ENCODE assay signal across 23 cellular contexts in genomic region chr20:64158346-64159285, GRCh38. TPM values are rescaled to one million over a fixed set of nuclear protein-coding genes. Genes with fewer than 3 reads are reported as not detected.
DNase-seq lines count a peak whose midpoint lies in the region; ATAC-seq, FAIRE-seq and TF ChIP-seq lines count a peak whose summit lies in the region.
"Had no signal": no experiment of that assay in that cellular context is flagged by ENCODE, and none has a peak within 500 bp of the region (broad histone marks: within the 10 kb centered on the region; RNA-seq: fewer than 3 reads in every experiment).

No MANE protein-coding gene starts in this region.

- no peak overlapping the region for H3K4me3 ChIP-seq in right cardiac atrium (ENCODE audit: low read length)
- no peak overlapping the region for H3K4me3 ChIP-seq in lower leg skin (ENCODE audit: low read depth, poor library complexity, severe bottlenecking)
- H3K4me3 ChIP-seq: BLaER1 treated with 17β-estradiol and CSF1 and Interleukin-3, amounts not matched to agents 10 nM and 100 nM; upper lobe of left lung had no signal

- FAIRE-seq in RCC 7860 (lab: Jason Lieb, UNC) = no peak
- FAIRE-seq: D721Med, G401.6 had no signal

- DNase-seq in right cardiac atrium (peak in 2 of 3 donors; percentile 13 to 51), left cardiac atrium (no peak), RKO (ENCODE audit: low spot score) (peak; percentile 19), kidney tubule cell (ENCODE audit: low spot score) (peak; percentile 6), HUDEP-2 (lab: John Stamatoyannopoulos, UW; ENCODE audit: unreplicated experiment in 76 of 76) (no peak), RCC 7860 (ENCODE audit: low spot score) (no peak), lower leg skin (ENCODE audit: low spot score in 2 of 2) (no peak)
- DNase-seq: activated CD8-positive, alpha-beta T cell treated with anti-CD3 and anti-CD28 coated beads, Interleukin-2, amount 10 ng/mL, durations not matched to agents 7 days and 5 days; activated naive CD4-positive, alpha-beta T cell treated with Interleukin-2 at 50 U/mL for 16 hours; activated T-cell treated with anti-CD3 and anti-CD28 coated beads, Interleukin-2, amount 50 U/mL, for 4 hours; amniotic stem cell; HCEC 1CT; midbrain; NCI-H748 treated with DMSO at 0.1 percent for 48 hours; stimulated activated CD8-positive, alpha-beta memory T cell treated with anti-CD3 and anti-CD28 coated beads, Interleukin-4, amount 100 ng/mL, for 48 hours; T1000; upper lobe of left lung had no signal

- 71% methylated on average over 9 of the region's 9 CpGs for WGBS in right cardiac atrium
- WGBS in lower leg skin, 2 donors = 58 to 62% methylated on average over 7 to 9 of the region's 9 CpGs

- no peak overlapping the region for H3K27ac ChIP-seq in right cardiac atrium (ENCODE audit: low read length)
- H3K27ac ChIP-seq: BLaER1 treated with 17β-estradiol and CSF1 and Interleukin-3, amounts not matched to agents 10 nM and 100 nM; upper lobe of left lung had no signal

- no peak for TF ChIP-seq POLR2A in lower leg skin (IDR thresholded peaks at IDR 0.05)

- no peaks in the 10 kb centered on the region for H3K4me1 ChIP-seq in right cardiac atrium (ENCODE audit: control insufficient read depth, insufficient read depth, low read length)
- H3K4me1 ChIP-seq: upper lobe of left lung had no signal

- TF ChIP-seq CTCF in lower leg skin (IDR thresholded peaks at IDR 0.05) = no peak

- intact Hi-C loops in right cardiac atrium (cut with DNase I) = no loop called here
- intact Hi-C loops in left cardiac atrium (cut with DNase I) = no loop called here
- intact Hi-C loops in lower leg skin (cut with DNase I; ENCODE audit: low total_unique reads) = no loop called here

- H3K9me3 ChIP-seq in right cardiac atrium (ENCODE audit: control insufficient read depth, low read length) = no peaks in the 10 kb centered on the region
- H3K9me3 ChIP-seq: BLaER1 treated with 17β-estradiol and CSF1 and Interleukin-3, amounts not matched to agents 10 nM and 100 nM; upper lobe of left lung had no signal

- ATAC-seq in right cardiac atrium (no peak), left cardiac atrium (no peak), GM21737 (IDR thresholded peaks at IDR 0.05; ENCODE audit: unreplicated experiment) (no peak)
- ATAC-seq: activated CD8-positive, alpha-beta T cell treated with anti-CD3 and anti-CD28 coated beads, Interleukin-2, amount 10 ng/mL, durations not matched to agents 7 days and 5 days; activated T-cell treated with anti-CD3 and anti-CD28 coated beads, Interleukin-2, amount 50 U/mL, for 4 hours; natural killer cell treated with Interleukin-12 subunit alpha and Interleukin-12 subunit beta and Interleukin-15 and Interleukin-18, amount 100 ng/mL, for 72 hours had no signal

- no peaks in the 10 kb centered on the region for H3K27me3 ChIP-seq in right cardiac atrium (ENCODE audit: control insufficient read depth, insufficient read depth)

RNA-seq across cellular contexts. Expression of gene MYT1, which starts 5.6 kb away (rescaled TPM):
- total RNA-seq in right cardiac atrium = 1 to 10 TPM in 3 of 4 donors, under 1 TPM in 1; 0.31 to 1.5 (median 1.3) TPM
- polyA plus RNA-seq in right cardiac atrium = 0.57 TPM
- total RNA-seq in left cardiac atrium = under 1 TPM; 0.21 to 0.34 TPM
- total RNA-seq in lower leg skin = under 1 TPM in 1 of 4 donors, not detected in 3; 0.26 TPM
- total RNA-seq: activated CD8-positive, alpha-beta T cell treated with anti-CD3 and anti-CD28 coated beads, Interleukin-2, amount 10 ng/mL, durations not matched to agents 7 days and 5 days; activated T-cell treated with anti-CD3 and anti-CD28 coated beads, Interleukin-2, amount 50 U/mL, for 4 hours; natural killer cell treated with Interleukin-12 subunit alpha and Interleukin-12 subunit beta and Interleukin-15 and Interleukin-18, amount 100 ng/mL, for 72 hours; posterior vena cava had no signal

RNA-seq across cellular contexts. Expression of gene NPBWR2, which starts 51.3 kb away (rescaled TPM):
- not detected for total RNA-seq in right cardiac atrium
- not detected for polyA plus RNA-seq in right cardiac atrium
- not detected for total RNA-seq in left cardiac atrium
- total RNA-seq in lower leg skin = not detected
- total RNA-seq: activated CD8-positive, alpha-beta T cell treated with anti-CD3 and anti-CD28 coated beads, Interleukin-2, amount 10 ng/mL, durations not matched to agents 7 days and 5 days; activated T-cell treated with anti-CD3 and anti-CD28 coated beads, Interleukin-2, amount 50 U/mL, for 4 hours; natural killer cell treated with Interleukin-12 subunit alpha and Interleukin-12 subunit beta and Interleukin-15 and Interleukin-18, amount 100 ng/mL, for 72 hours; posterior vena cava; upper lobe of left lung had no signal

Comparison
In these comparisons a context has a peak if more than half of its experiments do, and no peak if none do; other contexts are left out.
1. DNase-seq: peak in right cardiac atrium (2 of 3), RKO (single experiment) and kidney tubule cell (single experiment); none in left cardiac atrium (single experiment), HUDEP-2 (0 of 76), RCC 7860 (single experiment) and lower leg skin (0 of 2).